ENCODE assay signal across 1 cellular context in the genomic region with DNA sequence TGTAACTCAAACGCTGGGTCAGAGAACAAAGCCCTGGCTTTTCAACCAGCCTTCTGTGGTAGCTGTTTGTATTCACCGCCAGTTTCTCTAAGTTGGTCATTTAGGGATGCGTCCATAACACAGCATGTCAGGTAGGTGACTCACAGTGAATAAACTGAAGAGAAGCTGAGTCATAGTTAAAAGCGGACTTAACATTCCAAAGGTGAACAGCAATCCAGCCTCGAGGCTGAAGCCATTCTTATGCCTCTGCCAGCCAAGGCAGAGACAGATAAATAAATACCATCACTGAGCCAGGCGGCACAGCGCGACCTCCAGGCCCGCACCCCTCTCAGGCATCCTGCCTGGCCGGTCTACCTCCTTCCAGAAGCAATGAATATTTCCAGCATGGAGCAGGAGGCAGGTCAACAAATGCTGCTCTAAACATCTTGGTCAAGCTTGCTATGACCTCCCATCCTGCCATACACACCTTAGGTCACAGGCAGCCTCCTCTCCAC.
TF ChIP-seq lines count a peak whose summit lies in the region.

No MANE protein-coding gene starts in this region.

TF ChIP-seq in SK-N-SH treated with all-trans-retinoic acid at 6 μM for 48 hours, 23 proteins besides CTCF, POLR2A, EP300 and RAD21 (continued from another document):
- TF ChIP-seq ZFP3 (CRISPR knock-in tag; IDR thresholded peaks at IDR 0.05) (no peak), ARNTL (CRISPR knock-in tag; IDR thresholded peaks at IDR 0.05; ENCODE audit: borderline replicate concordance, low read depth) (no peak), ZNF565 (CRISPR knock-in tag; conservative IDR thresholded peaks at IDR 0.05; ENCODE audit: low read depth) (0 out of 2 replicates have a peak, but pooled peaks have one; percentile 33)
- TF ChIP-seq, protein P1, sequence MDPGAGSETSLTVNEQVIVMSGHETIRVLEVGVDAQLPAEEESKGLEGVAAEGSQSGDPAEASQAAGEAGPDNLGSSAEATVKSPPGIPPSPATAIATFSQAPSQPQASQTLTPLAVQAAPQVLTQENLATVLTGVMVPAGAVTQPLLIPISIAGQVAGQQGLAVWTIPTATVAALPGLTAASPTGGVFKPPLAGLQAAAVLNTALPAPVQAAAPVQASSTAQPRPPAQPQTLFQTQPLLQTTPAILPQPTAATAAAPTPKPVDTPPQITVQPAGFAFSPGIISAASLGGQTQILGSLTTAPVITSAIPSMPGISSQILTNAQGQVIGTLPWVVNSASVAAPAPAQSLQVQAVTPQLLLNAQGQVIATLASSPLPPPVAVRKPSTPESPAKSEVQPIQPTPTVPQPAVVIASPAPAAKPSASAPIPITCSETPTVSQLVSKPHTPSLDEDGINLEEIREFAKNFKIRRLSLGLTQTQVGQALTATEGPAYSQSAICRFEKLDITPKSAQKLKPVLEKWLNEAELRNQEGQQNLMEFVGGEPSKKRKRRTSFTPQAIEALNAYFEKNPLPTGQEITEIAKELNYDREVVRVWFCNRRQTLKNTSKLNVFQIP (CRISPR knock-in tag; IDR thresholded peaks at IDR 0.05; ENCODE audit: borderline replicate concordance, low read depth): no peak
